Comparison of ENCODE assay signal across 1 cellular context in the genomic region with DNA sequence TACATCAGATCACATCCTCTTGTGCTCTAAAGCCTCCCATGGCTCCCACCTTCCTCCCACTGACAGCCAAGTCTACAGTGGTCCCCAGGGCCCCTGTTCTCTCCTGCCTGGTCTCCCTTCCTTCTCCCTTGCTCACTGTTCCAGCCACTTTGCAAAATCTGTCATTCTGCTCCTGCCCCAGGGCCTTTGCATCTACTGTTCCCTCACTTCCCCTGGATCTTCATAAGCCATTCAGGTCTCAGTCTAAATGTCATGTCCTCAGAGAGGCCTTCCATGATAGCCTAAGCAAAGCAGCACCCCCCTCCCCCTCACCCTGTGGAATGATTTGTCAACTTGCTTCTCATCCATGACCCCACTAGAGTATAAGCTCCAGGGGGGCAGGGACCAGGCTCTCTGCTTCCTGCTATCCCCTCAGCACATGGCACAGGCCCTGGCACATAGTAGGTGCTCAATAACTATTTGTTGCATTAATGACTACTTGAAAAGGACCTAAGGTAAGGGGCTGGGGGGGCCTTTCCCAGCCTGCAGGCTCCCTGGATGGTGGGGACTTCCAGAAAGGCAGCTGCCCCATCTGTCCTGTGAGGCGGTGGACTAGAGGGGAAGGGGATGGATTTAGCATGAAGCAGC.
TF ChIP-seq lines count a peak whose summit lies in the region.

No MANE protein-coding gene starts in this region.

TF ChIP-seq in IMR-90, 13 proteins besides CTCF, POLR2A, EP300 and RAD21:
- TF ChIP-seq MAZ (IDR thresholded peaks at IDR 0.05; ENCODE audit: borderline replicate concordance, low read depth, low read length) (no peak), CHD1 (IDR thresholded peaks at IDR 0.05; ENCODE audit: low read depth, low read length) (no peak), SMC3 (IDR thresholded peaks at IDR 0.05; ENCODE audit: low read depth, low read length) (no peak), FOS (IDR thresholded peaks at IDR 0.05; ENCODE audit: low read depth, low read length) (no peak), CEBPB (IDR thresholded peaks at IDR 0.05; ENCODE audit: low read depth, low read length) (no peak), MAFK (IDR thresholded peaks at IDR 0.05; ENCODE audit: low read depth, low read length) (no peak), MXI1 (IDR thresholded peaks at IDR 0.05; ENCODE audit: borderline replicate concordance, low read depth, low read length) (no peak), NFE2L2 (IDR thresholded peaks at IDR 0.05; ENCODE audit: low read depth, low read length) (no peak), BHLHE40 (IDR thresholded peaks at IDR 0.05; ENCODE audit: low read depth, low read length) (no peak), RCOR1 (IDR thresholded peaks at IDR 0.05; ENCODE audit: insufficient replicate concordance, low read length) (no peak), RFX5 (IDR thresholded peaks at IDR 0.05; ENCODE audit: low read depth, low read length) (no peak)
- TF ChIP-seq, protein P1, sequence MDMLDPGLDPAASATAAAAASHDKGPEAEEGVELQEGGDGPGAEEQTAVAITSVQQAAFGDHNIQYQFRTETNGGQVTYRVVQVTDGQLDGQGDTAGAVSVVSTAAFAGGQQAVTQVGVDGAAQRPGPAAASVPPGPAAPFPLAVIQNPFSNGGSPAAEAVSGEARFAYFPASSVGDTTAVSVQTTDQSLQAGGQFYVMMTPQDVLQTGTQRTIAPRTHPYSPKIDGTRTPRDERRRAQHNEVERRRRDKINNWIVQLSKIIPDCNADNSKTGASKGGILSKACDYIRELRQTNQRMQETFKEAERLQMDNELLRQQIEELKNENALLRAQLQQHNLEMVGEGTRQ (IDR thresholded peaks at IDR 0.05; ENCODE audit: low read depth, low read length) = no peak
- TF ChIP-seq, protein P2, sequence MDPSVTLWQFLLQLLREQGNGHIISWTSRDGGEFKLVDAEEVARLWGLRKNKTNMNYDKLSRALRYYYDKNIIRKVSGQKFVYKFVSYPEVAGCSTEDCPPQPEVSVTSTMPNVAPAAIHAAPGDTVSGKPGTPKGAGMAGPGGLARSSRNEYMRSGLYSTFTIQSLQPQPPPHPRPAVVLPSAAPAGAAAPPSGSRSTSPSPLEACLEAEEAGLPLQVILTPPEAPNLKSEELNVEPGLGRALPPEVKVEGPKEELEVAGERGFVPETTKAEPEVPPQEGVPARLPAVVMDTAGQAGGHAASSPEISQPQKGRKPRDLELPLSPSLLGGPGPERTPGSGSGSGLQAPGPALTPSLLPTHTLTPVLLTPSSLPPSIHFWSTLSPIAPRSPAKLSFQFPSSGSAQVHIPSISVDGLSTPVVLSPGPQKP (IDR thresholded peaks at IDR 0.05; ENCODE audit: borderline replicate concordance, low read depth, low read length) = no peak
